In genomic region chr1:153597206-153597605, GRCh38 we compare ENCODE assay signal across 8 cellular contexts. TPM values are rescaled to one million over a fixed set of nuclear protein-coding genes. Genes with fewer than 3 reads are reported as not detected.
DNase-seq lines count a peak whose midpoint lies in the region; ATAC-seq and TF ChIP-seq lines count a peak whose summit lies in the region.
"Had no signal": no experiment of that assay in that cellular context is flagged by ENCODE, and none has a peak within 500 bp of the region (broad histone marks: within the 10 kb centered on the region; RNA-seq: fewer than 3 reads in every experiment).

No MANE protein-coding gene starts in this region.

- H3K9me2 ChIP-seq in GM23338 (ENCODE audit: insufficient read depth): no peaks in the 10 kb centered on the region

- H3K27me3 Mint-ChIP-seq in activated B cell treated with CpG ODN at 0.5 μM for 24 hours (no peaks in the 10 kb centered on the region), naive B cell (no peaks in the 10 kb centered on the region), GM23338 (ENCODE audit: insufficient read depth, low read depth, poor library complexity) (peaks cover 8% of the 10 kb centered on the region)
- no peaks in the 10 kb centered on the region for H3K27me3 Mint-ChIP-seq in naive thymus-derived CD8-positive, alpha-beta T cell

- H3K36me3 Mint-ChIP-seq in activated B cell treated with CpG ODN at 0.5 μM for 24 hours (ENCODE audit: low read depth) (no peaks in the 10 kb centered on the region), naive B cell (no peaks in the 10 kb centered on the region), GM23338 (ENCODE audit: low read depth) (no peaks in the 10 kb centered on the region)
- no peaks in the 10 kb centered on the region for H3K36me3 Mint-ChIP-seq in naive thymus-derived CD8-positive, alpha-beta T cell

- H3K9me3 Mint-ChIP-seq in activated B cell treated with CpG ODN at 0.5 μM for 24 hours: no peaks in the 10 kb centered on the region
- no peaks in the 10 kb centered on the region for H3K9me3 Mint-ChIP-seq in naive B cell
- no peaks in the 10 kb centered on the region for H3K9me3 Mint-ChIP-seq in naive thymus-derived CD8-positive, alpha-beta T cell
- no peaks in the 10 kb centered on the region for H3K9me3 Mint-ChIP-seq in GM23338

- no peak overlapping the region; the same call in 1 of the 2 replicates for H2AFZ ChIP-seq in GM23338

- CTCF ChIA-PET in activated B cell treated with CpG ODN at 0.5 μM for 24 hours (lab: Charles Lee): no interaction called here

- intact Hi-C loops in activated B cell treated with CpG ODN at 0.5 μM for 24 hours (cut with micrococcal nuclease): no loop called here

- peaks cover 44% of the 10 kb centered on the region for H3K4me1 Mint-ChIP-seq in activated B cell treated with CpG ODN at 0.5 μM for 24 hours
- peaks cover 18 to 51% (median 43%) of the 10 kb centered on the region in 3 donors for H3K4me1 Mint-ChIP-seq in naive B cell
- peaks cover 5 to 32% (median 14%) of the 10 kb centered on the region in 4 donors for H3K4me1 Mint-ChIP-seq in naive thymus-derived CD8-positive, alpha-beta T cell
- peaks cover 23% of the 10 kb centered on the region for H3K4me1 Mint-ChIP-seq in GM23338

- H3K4me2 ChIP-seq in GM23338: no peak overlapping the region

- peak overlapping the region; percentile 96 for H3K27ac Mint-ChIP-seq in activated B cell treated with CpG ODN at 0.5 μM for 24 hours
- H3K27ac Mint-ChIP-seq in naive B cell: peak overlapping the region; percentile 96 to 100 (median 98)
- H3K27ac Mint-ChIP-seq in naive thymus-derived CD8-positive, alpha-beta T cell: peak overlapping the region in 2 of 10 donors; percentile 78 to 84
- H3K27ac Mint-ChIP-seq in GM23338: no peak overlapping the region

- no peak overlapping the region for H3K27ac ChIP-seq in GM23338 (ENCODE audit: low read depth)

- H4K20me1 ChIP-seq in GM23338 (replicated peaks; ENCODE audit: insufficient read depth): no peaks in the 10 kb centered on the region

- no peaks in the 10 kb centered on the region for H3K36me3 ChIP-seq in GM23338 (ENCODE audit: insufficient read depth)

- H3K4me3 Mint-ChIP-seq in activated B cell treated with CpG ODN at 0.5 μM for 24 hours (peak overlapping the region; percentile 64), naive B cell (peak overlapping the region in 3 of 8 donors; percentile 20 to 49 (median 45)), GM23338 (no peak overlapping the region)
- H3K4me3 Mint-ChIP-seq in naive thymus-derived CD8-positive, alpha-beta T cell: no peak overlapping the region

- H3K4me1 ChIP-seq in GM23338 (ENCODE audit: insufficient read depth): peaks cover 13% of the 10 kb centered on the region

- ATAC-seq in activated B cell treated with CpG ODN at 0.5 μM for 24 hours (ENCODE audit: low read depth): peak; percentile 22
- no peak for ATAC-seq in naive B cell (ENCODE audit: low read depth in 2 of 2)
- no peak for ATAC-seq in naive thymus-derived CD8-positive, alpha-beta T cell
- no peak for ATAC-seq in GM19324 (IDR thresholded peaks at IDR 0.05; ENCODE audit: low FRiP score, unreplicated experiment)
- ATAC-seq in GM23338: no peak

- H3K79me2 ChIP-seq in GM23338 (replicated peaks; ENCODE audit: insufficient read depth): no peaks in the 10 kb centered on the region

- DNase-seq in HS-5 (ENCODE audit: low read depth): peak; percentile 77
- DNase-seq in activated B cell treated with CpG ODN at 0.5 μM for 24 hours: no peak
- no peak for DNase-seq in naive B cell
- no peak for DNase-seq in naive thymus-derived CD8-positive, alpha-beta T cell
- DNase-seq in GM23338 (ENCODE audit: low spot score): no peak
- DNase-seq: NCI-H82 had no signal

- no peak overlapping the region for H3K4me3 ChIP-seq in GM23338

- no peaks in the 10 kb centered on the region for H3K27me3 ChIP-seq in GM23338 (ENCODE audit: insufficient read depth)

- no peak for TF ChIP-seq CTCF in activated B cell treated with CpG ODN at 0.5 μM for 24 hours (IDR thresholded peaks at IDR 0.05)
- TF ChIP-seq CTCF in GM23338 (conservative IDR thresholded peaks at IDR 0.05; ENCODE audit: low read depth in 2 of 2): no peak

- POLR2A ChIA-PET in activated B cell treated with CpG ODN at 0.5 μM for 24 hours (lab: Charles Lee): interaction anchor here (0.7 to 5.8 kb wide), 6 partner anchors 25 to 133 kb away, joined by 5 to 138 read pairs (median 23); partner anchors contain the start of genes CHTOP, INTS3, S100A1 and S100A13
- POLR2A ChIA-PET in naive thymus-derived CD8-positive, alpha-beta T cell (lab: Charles Lee): no interaction called here

- 0 out of 2 replicates have a peak, but pooled peaks cover 14% of the 10 kb centered on the region for H3F3A ChIP-seq in GM23338 (replicated peaks; ENCODE audit: low read depth)

TF ChIP-seq in GM23338, 12 proteins besides CTCF, POLR2A, EP300 and RAD21 (continues in another document):
- TF ChIP-seq STAT1 (IDR thresholded peaks at IDR 0.05; ENCODE audit: unreplicated experiment): no peak
- no peak for TF ChIP-seq REST (IDR thresholded peaks at IDR 0.05; ENCODE audit: unreplicated experiment)
- TF ChIP-seq POLR2AphosphoS5 (IDR thresholded peaks at IDR 0.05; ENCODE audit: low read depth): no peak
- no peak for TF ChIP-seq ETS1 (IDR thresholded peaks at IDR 0.05)
- no peak for TF ChIP-seq JUNB (IDR thresholded peaks at IDR 0.05; ENCODE audit: unreplicated experiment)

RNA-seq across cellular contexts. Expression of gene S100A16, which starts 15.7 kb away (rescaled TPM):
- total RNA-seq in activated B cell treated with CpG ODN at 0.5 μM for 24 hours: not detected in 2 replicates
- polyA plus RNA-seq in naive B cell (ENCODE audit: low read depth in 6 of 6) (not detected), GM23338 (2016; fragmentation: Nextera tagmentation; extraction: Ambion mirVana) (10.5 and 13.0 TPM in 2 replicates)
- not detected for total RNA-seq in naive thymus-derived CD8-positive, alpha-beta T cell
- polyA plus RNA-seq in naive thymus-derived CD8-positive, alpha-beta T cell: not detected
- 10.6 and 20.4 TPM in 2 replicates for total RNA-seq in GM23338 (2014; rRNA removed; shearing (Covaris generic))

RNA-seq across cellular contexts. Expression of gene S100A14, which starts 18.9 kb away (rescaled TPM):
- not detected in 2 replicates for total RNA-seq in activated B cell treated with CpG ODN at 0.5 μM for 24 hours
- polyA plus RNA-seq in naive B cell (ENCODE audit: low read depth in 6 of 6) (not detected), GM23338 (2016; fragmentation: Nextera tagmentation; extraction: Ambion mirVana) (0.53 and 0.64 TPM in 2 replicates)
- total RNA-seq in naive thymus-derived CD8-positive, alpha-beta T cell: not detected
- not detected for polyA plus RNA-seq in naive thymus-derived CD8-positive, alpha-beta T cell
- total RNA-seq in GM23338 (2014; rRNA removed; shearing (Covaris generic)): 0.28 TPM in 1 of 2 replicates, not detected in the other

RNA-seq across cellular contexts. Expression of gene S100A13, which starts 30.1 kb away (rescaled TPM):
- total RNA-seq in activated B cell treated with CpG ODN at 0.5 μM for 24 hours: 16.2 and 17.6 TPM in 2 replicates
- polyA plus RNA-seq in naive B cell (ENCODE audit: low read depth in 6 of 6): 1 to 10 TPM in 4 of 6 donors, not detected in 2; 1.2 to 2.1 (median 1.6) TPM
- 1 to 10 TPM; 5.3 to 6.0 TPM for total RNA-seq in naive thymus-derived CD8-positive, alpha-beta T cell
- polyA plus RNA-seq in naive thymus-derived CD8-positive, alpha-beta T cell: 1 to 10 TPM in 2 of 3 donors, under 1 TPM in 1; 0.94 to 1.9 (median 1.1) TPM
- total RNA-seq in GM23338 (2014; rRNA removed; shearing (Covaris generic)): 32.7 and 35.3 TPM in 2 replicates
- 165 and 182 TPM in 2 replicates for polyA plus RNA-seq in GM23338 (2016; fragmentation: Nextera tagmentation; extraction: Ambion mirVana)

RNA-seq across cellular contexts. Expression of gene S100A1, which starts 31.0 kb away (rescaled TPM):
- 0.31 and 0.69 TPM in 2 replicates for total RNA-seq in activated B cell treated with CpG ODN at 0.5 μM for 24 hours
- polyA plus RNA-seq in naive B cell (ENCODE audit: low read depth in 6 of 6): not detected
- not detected for total RNA-seq in naive thymus-derived CD8-positive, alpha-beta T cell
- polyA plus RNA-seq in naive thymus-derived CD8-positive, alpha-beta T cell: not detected
- 0.66 TPM in 1 of 2 replicates, not detected in the other for total RNA-seq in GM23338 (2014; rRNA removed; shearing (Covaris generic))
- polyA plus RNA-seq in GM23338 (2016; fragmentation: Nextera tagmentation; extraction: Ambion mirVana): 0.13 TPM in 1 of 2 replicates, not detected in the other
- total RNA-seq: lung microvascular endothelial cell had no signal

RNA-seq across cellular contexts. Expression of gene S100A2, which starts 31.6 kb away (rescaled TPM):
- total RNA-seq in activated B cell treated with CpG ODN at 0.5 μM for 24 hours: 2.0 and 4.4 TPM in 2 replicates
- not detected for polyA plus RNA-seq in naive B cell (ENCODE audit: low read depth in 6 of 6)
- total RNA-seq in naive thymus-derived CD8-positive, alpha-beta T cell: not detected
- polyA plus RNA-seq in naive thymus-derived CD8-positive, alpha-beta T cell: not detected
- total RNA-seq in GM23338 (2014; rRNA removed; shearing (Covaris generic)): 0.66 TPM in 1 of 2 replicates, not detected in the other
- 0.89 and 1.1 TPM in 2 replicates for polyA plus RNA-seq in GM23338 (2016; fragmentation: Nextera tagmentation; extraction: Ambion mirVana)

Comparison
In these comparisons a context has a peak if more than half of its experiments do, and no peak if none do; other contexts are left out.
1. RNA of gene S100A16, which starts 15.7 kb away (total RNA-seq): 10.6 to 20.4 TPM in GM23338; not detected in activated B cell treated with CpG ODN at 0.5 μM for 24 hours and not detected in naive thymus-derived CD8-positive, alpha-beta T cell; every median in the first group is over 10 times any median in the second.